Comparison of ENCODE assay signal across 8 cellular contexts in the genomic region with DNA sequence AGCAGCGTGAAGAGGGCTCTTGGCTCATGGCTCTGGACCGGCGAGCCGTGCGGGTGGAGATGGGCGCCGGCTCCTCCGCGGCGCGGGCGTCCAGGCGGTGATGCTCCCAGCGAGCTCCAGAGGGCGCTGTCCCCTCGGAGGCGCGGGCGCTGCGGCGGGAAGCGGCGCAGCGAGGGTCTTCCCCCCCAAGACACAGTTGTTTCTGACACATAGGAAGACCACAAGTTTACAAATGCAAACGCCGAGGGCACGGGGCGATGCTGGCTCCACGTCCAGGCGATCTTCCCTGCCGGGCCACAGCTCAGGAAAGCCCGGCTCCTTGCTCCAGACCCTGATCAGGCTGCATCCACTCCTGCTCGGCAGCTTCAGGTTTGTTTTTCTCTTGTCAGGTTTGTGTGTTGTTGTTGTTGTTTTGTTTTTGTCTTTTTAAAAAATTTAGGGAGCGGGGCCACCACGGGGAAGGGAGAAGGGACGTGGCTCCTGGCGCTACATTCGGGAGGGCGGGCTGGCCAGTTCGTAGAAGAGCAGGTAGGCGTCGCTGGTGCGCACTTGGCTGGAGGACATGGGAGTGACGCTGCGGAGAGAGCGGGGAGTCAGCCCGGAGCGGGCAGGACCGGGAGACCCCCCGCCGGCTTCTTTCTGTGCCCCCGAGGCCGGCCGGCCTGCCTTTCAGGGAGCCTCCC. TPM values are rescaled to one million over a fixed set of nuclear protein-coding genes. Genes with fewer than 3 reads are reported as not detected.
DNase-seq lines count a peak whose midpoint lies in the region; ATAC-seq, FAIRE-seq and TF ChIP-seq lines count a peak whose summit lies in the region.

No MANE protein-coding gene starts in this region.

- TF ChIP-seq CTCF in bronchial epithelial cell (IDR thresholded peaks at IDR 0.05; ENCODE audit: insufficient read depth, low read length, severe bottlenecking) = peak; percentile 88

- H3K27me3 ChIP-seq in bronchial epithelial cell (ENCODE audit: control insufficient read depth, insufficient read depth, low read length) = no peaks in the 10 kb centered on the region

- no peak for FAIRE-seq in bronchial epithelial cell (lab: Jason Lieb, UNC)

- peak; percentile 74 for ATAC-seq in GM21423 (IDR thresholded peaks at IDR 0.05; ENCODE audit: unreplicated experiment)

- peak overlapping the region; percentile 38 for H3K4me3 ChIP-seq in bronchial epithelial cell (ENCODE audit: low read depth, low read length)

- no peaks in the 10 kb centered on the region for H3K36me3 ChIP-seq in bronchial epithelial cell (ENCODE audit: control insufficient read depth, insufficient read depth, low read length)

- peak; percentile 93 for DNase-seq in AG20443 (ENCODE audit: low spot score)
- peak; percentile 81 for DNase-seq in LoVo (ENCODE audit: low spot score)
- peak; percentile 40 to 48 (median 44) for DNase-seq in activated CD4-positive, CD25-positive, alpha-beta regulatory T cell (lab: John Stamatoyannopoulos, UW)
- DNase-seq in bronchial epithelial cell (ENCODE audit: low read depth) = no peak
- DNase-seq in iris pigment epithelial cell (ENCODE audit: low read depth) = peak; percentile 66
- DNase-seq in stimulated activated CD4-positive, alpha-beta T cell treated with anti-CD3 and anti-CD28 coated beads, Interleukin-15, amount 100 ng/mL, for 1 hour (ENCODE audit: low read depth in 1 of 2, low spot score in 1 of 2) = peak; percentile 42 to 56
- no peak for DNase-seq in NCI-H446 (lab: John Stamatoyannopoulos, UW)

RNA-seq across cellular contexts. Expression of a gene that starts 10.0 kb away (rescaled TPM):
- total RNA-seq in bronchial epithelial cell = not detected in 2 replicates

RNA-seq across cellular contexts. Expression of a gene that starts 15.8 kb away (rescaled TPM):
- 0.90 and 1.3 TPM in 2 replicates for total RNA-seq in bronchial epithelial cell

RNA-seq across cellular contexts. Expression of a gene that starts 22.2 kb away (rescaled TPM):
- 2.4 and 3.6 TPM in 2 replicates for total RNA-seq in bronchial epithelial cell

RNA-seq across cellular contexts. Expression of a gene that starts 25.0 kb away (rescaled TPM):
- 0.26 and 1.2 TPM in 2 replicates for total RNA-seq in bronchial epithelial cell

RNA-seq across cellular contexts. Expression of a gene that starts 39.6 kb away (rescaled TPM):
- 25.7 and 36.3 TPM in 2 replicates for total RNA-seq in bronchial epithelial cell

Comparison
In these comparisons a context has a peak if more than half of its experiments do, and no peak if none do; other contexts are left out.
1. DNase-seq: peak in AG20443 (single experiment), LoVo (single experiment), activated CD4-positive, CD25-positive, alpha-beta regulatory T cell (4 of 4), iris pigment epithelial cell (single experiment) and stimulated activated CD4-positive, alpha-beta T cell treated with anti-CD3 and anti-CD28 coated beads, Interleukin-15, amount 100 ng/mL, for 1 hour (2 of 2); none in bronchial epithelial cell (single experiment) and NCI-H446 (0 of 2).